19 cellular contexts compared by ENCODE assay signal in the genomic region with DNA sequence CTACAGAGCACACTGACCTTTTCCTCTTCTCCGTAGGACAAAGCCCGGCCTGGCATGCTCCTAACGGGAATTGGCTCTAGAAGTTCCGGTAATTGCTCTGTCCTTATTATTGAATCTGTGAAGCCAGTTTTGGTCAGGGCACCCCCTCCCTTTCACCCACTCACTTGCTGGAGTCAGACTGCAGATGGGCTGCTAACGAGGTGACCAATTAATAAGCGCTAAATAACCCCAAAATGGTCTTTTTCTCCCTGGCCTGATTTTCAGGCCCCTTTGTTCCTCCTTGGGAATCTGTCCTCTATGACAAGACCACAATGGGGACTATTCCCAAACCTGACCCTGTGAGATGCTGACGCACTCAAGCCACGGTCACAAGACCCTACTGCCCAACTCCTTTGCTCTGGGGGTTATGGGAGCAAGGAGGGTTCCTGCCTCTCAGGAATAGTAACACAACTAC.
"Had no signal": no experiment of that assay in that cellular context is flagged by ENCODE, and none has a peak within 500 bp of the region (broad histone marks: within the 10 kb centered on the region; RNA-seq: fewer than 3 reads in every experiment).

No MANE protein-coding gene starts in this region.

- DNase-seq: activated CD4-positive, alpha-beta T cell treated with anti-CD3 and anti-CD28 coated beads, Interleukin-2, amount 50 U/mL, for 1 hour; activated CD8-positive, alpha-beta memory T cell treated with anti-CD3 and anti-CD28 coated beads for 24 hours; activated naive CD4-positive, alpha-beta T cell; activated naive CD8-positive, alpha-beta T cell treated with anti-CD3 and anti-CD28 coated beads, Interleukin-2, amount 50 U/mL, for 24 hours; central memory CD4-positive, alpha-beta T cell; erythroblast; gastrocnemius medialis; left ventricle myocardium superior; mesenchymal stem cell; ovary; SK-N-SH; stimulated activated naive B cell treated with anti-CD40 and anti-IgM and Interleukin-4, amounts not matched to agents 10 μg/mL and 1 μg/mL and 100 μg/mL, for 72 hours; T-cell; T-helper 9 cell; transverse colon had no signal

- H3K27ac Mint-ChIP-seq: activated naive CD8-positive, alpha-beta T cell treated with anti-CD3 and anti-CD28 coated beads, Interleukin-2, amount 50 U/mL, for 24 hours; natural killer cell treated with Interleukin-12 subunit alpha and Interleukin-12 subunit beta and Interleukin-15 and Interleukin-18, amount 100 ng/mL, for 72 hours; stimulated activated naive B cell treated with anti-CD40 and anti-IgM and Interleukin-4, amounts not matched to agents 10 μg/mL and 1 μg/mL and 100 μg/mL, for 72 hours; T-cell had no signal

- H3K4me3 Mint-ChIP-seq: activated naive CD8-positive, alpha-beta T cell treated with anti-CD3 and anti-CD28 coated beads, Interleukin-2, amount 50 U/mL, for 24 hours; natural killer cell treated with Interleukin-12 subunit alpha and Interleukin-12 subunit beta and Interleukin-15 and Interleukin-18, amount 100 ng/mL, for 72 hours; stimulated activated naive B cell treated with anti-CD40 and anti-IgM and Interleukin-4, amounts not matched to agents 10 μg/mL and 1 μg/mL and 100 μg/mL, for 72 hours; T-cell had no signal

- H3K9me3 Mint-ChIP-seq: activated naive CD8-positive, alpha-beta T cell treated with anti-CD3 and anti-CD28 coated beads, Interleukin-2, amount 50 U/mL, for 24 hours had no signal

- ATAC-seq: activated CD4-positive, CD25-positive, alpha-beta regulatory T cell treated with anti-CD3 and anti-CD28 coated beads, Interleukin-2, amount 50 U/mL, for 24 hours; activated naive CD8-positive, alpha-beta T cell treated with anti-CD3 and anti-CD28 coated beads, Interleukin-2, amount 50 U/mL, for 24 hours; gastrocnemius medialis; left ventricle myocardium superior; natural killer cell treated with Interleukin-12 subunit alpha and Interleukin-12 subunit beta and Interleukin-15 and Interleukin-18, amount 100 ng/mL, for 72 hours; Right ventricle myocardium inferior; stimulated activated naive B cell treated with anti-CD40 and anti-IgM and Interleukin-4, amounts not matched to agents 10 μg/mL and 1 μg/mL and 100 μg/mL, for 72 hours; T-cell had no signal

- H3K27me3 Mint-ChIP-seq: activated naive CD8-positive, alpha-beta T cell treated with anti-CD3 and anti-CD28 coated beads, Interleukin-2, amount 50 U/mL, for 24 hours had no signal

- H3K36me3 Mint-ChIP-seq: natural killer cell treated with Interleukin-12 subunit alpha and Interleukin-12 subunit beta and Interleukin-15 and Interleukin-18, amount 100 ng/mL, for 72 hours; stimulated activated naive B cell treated with anti-CD40 and anti-IgM and Interleukin-4, amounts not matched to agents 10 μg/mL and 1 μg/mL and 100 μg/mL, for 72 hours; T-cell had no signal

- H3K27ac ChIP-seq: gastrocnemius medialis, hepatocyte, ovary, transverse colon had no signal

- H3K4me1 Mint-ChIP-seq: activated naive CD8-positive, alpha-beta T cell treated with anti-CD3 and anti-CD28 coated beads, Interleukin-2, amount 50 U/mL, for 24 hours; stimulated activated naive B cell treated with anti-CD40 and anti-IgM and Interleukin-4, amounts not matched to agents 10 μg/mL and 1 μg/mL and 100 μg/mL, for 72 hours; T-cell had no signal
